ENCODE assay signal across 34 cellular contexts in the genomic region with DNA sequence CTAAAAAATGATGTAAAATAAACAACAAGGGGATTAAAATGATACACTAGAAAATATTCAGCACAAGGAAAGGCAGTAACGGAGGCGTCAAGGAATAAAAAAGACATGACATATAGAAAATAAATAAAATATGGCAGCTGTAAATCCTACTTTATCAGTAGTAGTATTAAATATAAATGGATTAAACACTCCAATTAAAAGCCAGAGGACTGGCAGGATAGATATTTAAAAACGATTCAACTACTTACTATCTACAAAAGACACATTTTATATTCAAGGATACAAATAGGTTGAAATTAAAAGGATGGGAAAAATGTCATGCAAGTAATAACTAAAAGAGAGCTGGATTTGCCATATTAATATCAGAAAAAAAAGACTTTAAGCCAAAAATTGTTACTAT. TPM values are rescaled to one million over a fixed set of nuclear protein-coding genes. Genes with fewer than 3 reads are reported as not detected.
A peak's percentile ranks its signal among the peaks of the same experiment; 100 is the strongest.
DNase-seq lines count a peak whose midpoint lies in the region; ATAC-seq, FAIRE-seq and TF ChIP-seq lines count a peak whose summit lies in the region.
"Had no signal": no experiment of that assay in that cellular context is flagged by ENCODE, and none has a peak within 500 bp of the region (broad histone marks: within the 10 kb centered on the region; RNA-seq: fewer than 3 reads in every experiment).

No MANE protein-coding gene starts in this region.

- DNase-seq in Karpas-422 (no peak), K562 (ENCODE audit: extremely low read depth in 1 of 4, low spot score in 3 of 4) (no peak), DMS 273 treated with DMSO at 0.1 percent for 48 hours (lab: John Stamatoyannopoulos, UW) (no peak), smooth muscle cell (lab: John Stamatoyannopoulos, UW; ENCODE audit: unreplicated experiment) (no peak)
- DNase-seq: 8988T; ACHN; AML-193; BE2C; C1 segment of cervical spinal cord; Caco-2; Calu3; CD4-positive, alpha-beta memory T cell; CD4-positive, alpha-beta T cell; CD4-positive, CD25-positive, alpha-beta regulatory T cell; CD8-positive, alpha-beta memory T cell; CD8-positive, alpha-beta T cell; COR-L47; DMS153; DMS53; DMS79; DMS79 treated with DMSO at 0.1 percent for 48 hours; DND-41; EL had no signal

- CTCF ChIA-PET in K562 (lab: Yijun Ruan, JAX; ENCODE audit: low intra/inter-chr PET ratio), result no interaction called here

- H3F3A ChIP-seq in smooth muscle cell (ENCODE audit: low read depth), result no peaks in the 10 kb centered on the region

- H3K4me1 ChIP-seq in Karpas-422 (ENCODE audit: low read length) (peaks cover 53% of the 10 kb centered on the region), K562 (replicated peaks in 1 of 2; ENCODE audit: control insufficient read depth in 2 of 2, insufficient read depth in 2 of 2, low read length in 2 of 2) (peaks cover 3% of the 10 kb centered on the region in 2 experiments; a peak in 3 of 5 replicates), smooth muscle cell (ENCODE audit: low read depth) (peaks cover 11% of the 10 kb centered on the region)
- H3K4me1 ChIP-seq: A549, BE2C, BLaER1, Caco-2 had no signal

- 68% methylated on average over 3 of the region's 3 CpGs for WGBS in K562 (ENCODE audit: insufficient coverage, low coverage, missing lambda C conversion rate)
- 91% methylated on average over 3 of the region's 3 CpGs for WGBS in smooth muscle cell (ENCODE audit: low lambda C conversion rate)

- no peaks in the 10 kb centered on the region for H4K20me1 ChIP-seq in Karpas-422 (ENCODE audit: insufficient read depth, low read depth, low read length)
- H4K20me1 ChIP-seq in K562 (replicated peaks; ENCODE audit: control insufficient read depth, insufficient read depth, low read length), result no peaks in the 10 kb centered on the region
- H4K20me1 ChIP-seq in smooth muscle cell (ENCODE audit: low read depth), result no peaks in the 10 kb centered on the region
- H4K20me1 ChIP-seq: BLaER1; BLaER1 treated with 17β-estradiol and CSF1 and Interleukin-3, amounts not matched to agents 10 nM and 100 nM had no signal

- H3K9ac ChIP-seq in Karpas-422 (ENCODE audit: low read length) (no peak overlapping the region), K562 (ENCODE audit: insufficient read depth in 1 of 2, low read depth in 2 of 2, low read length in 2 of 2) (no peak overlapping the region), smooth muscle cell (ENCODE audit: low read depth) (no peak overlapping the region)
- H3K9ac ChIP-seq: BLaER1; BLaER1 treated with 17β-estradiol and CSF1 and Interleukin-3, amounts not matched to agents 10 nM and 100 nM had no signal

- H3K27ac ChIP-seq in Karpas-422 (ENCODE audit: low read length) (peak overlapping the region; percentile 86; the same call in 1 of the 2 replicates), K562 (ENCODE audit: extremely low read depth, low read depth, low read length) (no peak overlapping the region), smooth muscle cell (ENCODE audit: low read depth) (no peak overlapping the region)
- H3K27ac ChIP-seq: 22Rv1, A549, BLaER1, C4-2B had no signal

- POLR2A ChIA-PET in K562 (lab: Yijun Ruan, JAX), result no interaction called here

- H3K27me3 Mint-ChIP-seq in dendritic cell treated with granulocyte-macrophage colony-stimulating factor and Interleukin-4, amounts not matched to agents 40 ng/mL and 50 ng/mL, for 4 days, result no peaks in the 10 kb centered on the region
- H3K27me3 Mint-ChIP-seq: CD4-positive, alpha-beta memory T cell; CD4-positive, alpha-beta T cell; CD8-positive, alpha-beta memory T cell had no signal

- no peaks in the 10 kb centered on the region for H3K9me2 ChIP-seq in Karpas-422 (replicated peaks; ENCODE audit: insufficient read depth, low read length)

- TF ChIP-seq RAD21 in K562 (CRISPR knock-in tag; conservative IDR thresholded peaks at IDR 0.05 in 1 of 2, IDR thresholded peaks at IDR 0.05 in 1 of 2), result no peak

- no peak overlapping the region for H2AFZ ChIP-seq in Karpas-422 (ENCODE audit: low read length)
- H2AFZ ChIP-seq in K562 (ENCODE audit: low read depth, low read length), result no peak overlapping the region
- no peak overlapping the region for H2AFZ ChIP-seq in smooth muscle cell (ENCODE audit: low read depth)

- FAIRE-seq in K562 (lab: Jason Lieb, UNC), result no peak
- FAIRE-seq: A204.1, A549, D721Med had no signal

- in situ Hi-C loops in K562 (cut with MboI), result no loop called here

- H3K9me3 ChIP-seq in Karpas-422 (ENCODE audit: low read length) (no peaks in the 10 kb centered on the region), K562 (replicated peaks; ENCODE audit: control insufficient read depth, insufficient read depth, low read depth, low read length) (no peaks in the 10 kb centered on the region), smooth muscle cell (replicated peaks; ENCODE audit: low read depth) (no peaks in the 10 kb centered on the region)
- H3K9me3 ChIP-seq: A549; BE2C; BLaER1; BLaER1 treated with 17β-estradiol and CSF1 and Interleukin-3, amounts not matched to agents 10 nM and 100 nM; Caco-2 had no signal

- H3K4me3 Mint-ChIP-seq in dendritic cell treated with granulocyte-macrophage colony-stimulating factor and Interleukin-4, amounts not matched to agents 40 ng/mL and 50 ng/mL, for 4 days, result no peak overlapping the region
- H3K4me3 Mint-ChIP-seq: B cell; CD4-positive, alpha-beta memory T cell; CD4-positive, alpha-beta T cell; CD4-positive, CD25-positive, alpha-beta regulatory T cell; CD8-positive, alpha-beta memory T cell; CD8-positive, alpha-beta T cell had no signal

- BruUV-seq in K562 (replicated peaks; lab: Mats Ljungman, UMichigan), result no TSS peak

- H3K9me1 ChIP-seq in K562 (ENCODE audit: control insufficient read depth, insufficient read depth, low read length), result no peaks in the 10 kb centered on the region

- no peak for TF ChIP-seq EP300 in K562 (IDR thresholded peaks at IDR 0.05; ENCODE audit: low read length)

- H3K4me1 Mint-ChIP-seq in dendritic cell treated with granulocyte-macrophage colony-stimulating factor and Interleukin-4, amounts not matched to agents 40 ng/mL and 50 ng/mL, for 4 days (ENCODE audit: low read depth), result peaks cover 37% of the 10 kb centered on the region
- H3K4me1 Mint-ChIP-seq: CD4-positive, alpha-beta memory T cell; CD4-positive, CD25-positive, alpha-beta regulatory T cell; CD8-positive, alpha-beta memory T cell had no signal

- H3K4me3 ChIP-seq in Karpas-422 (ENCODE audit: low read length) (no peak overlapping the region), K562 (no peak overlapping the region), smooth muscle cell (no peak overlapping the region)
- H3K4me3 ChIP-seq: A549; BLaER1; BLaER1 treated with 17β-estradiol and CSF1 and Interleukin-3, amounts not matched to agents 10 nM and 100 nM had no signal

- no peak for TF ChIP-seq POLR2A in K562 (conservative IDR thresholded peaks at IDR 0.05)

- H3K79me2 ChIP-seq in Karpas-422 (ENCODE audit: low read length) (no peaks in the 10 kb centered on the region), K562 (ENCODE audit: control insufficient read depth, insufficient read depth, low read length) (no peaks in the 10 kb centered on the region), smooth muscle cell (ENCODE audit: low read depth) (no peaks in the 10 kb centered on the region)

- H3K36me3 ChIP-seq in Karpas-422 (ENCODE audit: insufficient read depth, low read length), result no peaks in the 10 kb centered on the region
- no peaks in the 10 kb centered on the region for H3K36me3 ChIP-seq in K562 (ENCODE audit: control insufficient read depth, insufficient read depth, low read length)
- no peaks in the 10 kb centered on the region for H3K36me3 ChIP-seq in smooth muscle cell (ENCODE audit: low read depth)
- H3K36me3 ChIP-seq: BE2C; BLaER1; BLaER1 treated with 17β-estradiol and CSF1 and Interleukin-3, amounts not matched to agents 10 nM and 100 nM had no signal

- no peak for TF ChIP-seq CTCF in K562 (IDR thresholded peaks at IDR 0.05 in 2 of 3, conservative IDR thresholded peaks at IDR 0.05 in 1 of 3; ENCODE audit: insufficient read depth in 2 of 3, low read depth in 1 of 3, low read length in 3 of 3)
- no peak for TF ChIP-seq CTCF in smooth muscle cell (IDR thresholded peaks at IDR 0.05; ENCODE audit: borderline replicate concordance, insufficient read depth, poor library complexity, severe bottlenecking)

- H3K4me2 ChIP-seq in Karpas-422 (ENCODE audit: low read depth, low read length, poor library complexity, severe bottlenecking) (no peak overlapping the region), K562 (ENCODE audit: insufficient read depth, low read length) (no peak overlapping the region), smooth muscle cell (no peak overlapping the region)
- H3K4me2 ChIP-seq: A549, BLaER1 had no signal

- intact Hi-C loops in K562 (cut with micrococcal nuclease), result no loop called here
- intact Hi-C loops in dendritic cell treated with granulocyte-macrophage colony-stimulating factor and Interleukin-4, amounts not matched to agents 40 ng/mL and 50 ng/mL, for 4 days (cut with micrococcal nuclease), result no loop called here

- H3K9me3 Mint-ChIP-seq in dendritic cell treated with granulocyte-macrophage colony-stimulating factor and Interleukin-4, amounts not matched to agents 40 ng/mL and 50 ng/mL, for 4 days, result peaks cover 9% of the 10 kb centered on the region
- H3K9me3 Mint-ChIP-seq: CD4-positive, alpha-beta T cell; CD8-positive, alpha-beta T cell had no signal

- H3K27me3 ChIP-seq in Karpas-422 (ENCODE audit: low read length) (no peaks in the 10 kb centered on the region), K562 (ENCODE audit: control insufficient read depth in 2 of 2, insufficient read depth in 2 of 2, low read length in 2 of 2) (no peaks in the 10 kb centered on the region), smooth muscle cell (ENCODE audit: low read depth) (no peaks in the 10 kb centered on the region)
- H3K27me3 ChIP-seq: BE2C; BLaER1; BLaER1 treated with 17β-estradiol and CSF1 and Interleukin-3, amounts not matched to agents 10 nM and 100 nM had no signal

- H3K27ac Mint-ChIP-seq in dendritic cell treated with granulocyte-macrophage colony-stimulating factor and Interleukin-4, amounts not matched to agents 40 ng/mL and 50 ng/mL, for 4 days, result peak overlapping the region; percentile 87
- H3K27ac Mint-ChIP-seq: B cell; CD4-positive, alpha-beta memory T cell; CD4-positive, alpha-beta T cell; CD4-positive, CD25-positive, alpha-beta regulatory T cell; CD8-positive, alpha-beta memory T cell; CD8-positive, alpha-beta T cell had no signal

- no peak for ATAC-seq in K562
- no peak for ATAC-seq in HG03354 (IDR thresholded peaks at IDR 0.05; ENCODE audit: poor library complexity, severe bottlenecking, unreplicated experiment)
- ATAC-seq: A549; CD8-positive, alpha-beta T cell had no signal

- no peaks in the 10 kb centered on the region for H3K36me3 Mint-ChIP-seq in dendritic cell treated with granulocyte-macrophage colony-stimulating factor and Interleukin-4, amounts not matched to agents 40 ng/mL and 50 ng/mL, for 4 days (ENCODE audit: low read depth)
- H3K36me3 Mint-ChIP-seq: CD14-positive monocyte; CD4-positive, alpha-beta memory T cell; CD4-positive, CD25-positive, alpha-beta regulatory T cell; CD8-positive, alpha-beta memory T cell; CD8-positive, alpha-beta T cell had no signal

RNA-seq across cellular contexts. Expression of a gene that starts 43.2 kb away (rescaled TPM):
- 7.9 and 10.0 TPM in 2 replicates for total RNA-seq in Karpas-422 (2014; rRNA removed; shearing (Covaris generic); ENCODE audit: low replicate concordance)
- 2.7 and 4.4 TPM in 2 replicates for total RNA-seq in K562 (2011; cell fraction: chromatin; rRNA removed; ENCODE audit: low replicate concordance)
- total RNA-seq in K562 (2011; cell fraction: nucleolus; rRNA removed), result 7.2 and 7.8 TPM in 2 replicates
- total RNA-seq in K562 (2011; cell fraction: nucleoplasm; rRNA removed), result 4.8 and 5.5 TPM in 2 replicates
- 3.7 and 4.4 TPM in 2 replicates for total RNA-seq in K562 (2014; rRNA removed)
- 1.8 and 1.9 TPM in 2 replicates for total RNA-seq in K562 (2014; rRNA removed; fragmentation: Illumina TruSeq; extraction: Trizol)
- 2.4 and 2.5 TPM in 2 replicates for total RNA-seq in K562 (2015; rRNA removed; fragmentation: Illumina TruSeq; extraction: Trizol)
- 4.9 and 5.1 TPM in 2 replicates for total RNA-seq in K562 (2021)
- polyA plus RNA-seq in K562 (2011; rRNA removed), result 0.60 and 1.0 TPM in 2 replicates
- polyA plus RNA-seq in K562 (2011; cell fraction: cytosol; rRNA removed), result 0.75 and 2.3 TPM in 2 replicates
- polyA plus RNA-seq in K562 (2011; cell fraction: nucleus; rRNA removed), result 0.86 and 1.7 TPM in 2 replicates
- polyA plus RNA-seq in K562 (2012), result 2.5 and 2.8 TPM in 2 replicates
- 1.7 and 2.1 TPM in 2 replicates for polyA plus RNA-seq in K562 (2014; fragmentation: Illumina TruSeq; extraction: Trizol)
- under 1 TPM; 0.25 to 0.27 TPM for polyA plus RNA-seq in K562 (2014; fragmentation: Nextera tagmentation; extraction: Ambion mirVana)
- polyA plus RNA-seq in K562 (2014; rRNA removed), result 2.7 and 3.0 TPM in 2 replicates
- 0.93 and 1.8 TPM in 2 replicates for polyA minus RNA-seq in K562 (2011; rRNA and poly(A)+ RNA removed)
- polyA minus RNA-seq in K562 (2011; cell fraction: cytosol; rRNA and poly(A)+ RNA removed), result 2.3 and 2.6 TPM in 2 replicates
- polyA minus RNA-seq in K562 (2011; cell fraction: nucleus; rRNA and poly(A)+ RNA removed), result 3.0 and 3.4 TPM in 2 replicates
- total RNA-seq in smooth muscle cell, result 32.4 and 42.1 TPM in 2 replicates
- polyA plus RNA-seq in smooth muscle cell, result 25.3 and 36.2 TPM in 2 replicates
- total RNA-seq: CD8-positive, alpha-beta T cell had no signal
- polyA plus RNA-seq: CD4-positive, alpha-beta memory T cell; CD8-positive, alpha-beta memory T cell had no signal
